In the genomic region with DNA sequence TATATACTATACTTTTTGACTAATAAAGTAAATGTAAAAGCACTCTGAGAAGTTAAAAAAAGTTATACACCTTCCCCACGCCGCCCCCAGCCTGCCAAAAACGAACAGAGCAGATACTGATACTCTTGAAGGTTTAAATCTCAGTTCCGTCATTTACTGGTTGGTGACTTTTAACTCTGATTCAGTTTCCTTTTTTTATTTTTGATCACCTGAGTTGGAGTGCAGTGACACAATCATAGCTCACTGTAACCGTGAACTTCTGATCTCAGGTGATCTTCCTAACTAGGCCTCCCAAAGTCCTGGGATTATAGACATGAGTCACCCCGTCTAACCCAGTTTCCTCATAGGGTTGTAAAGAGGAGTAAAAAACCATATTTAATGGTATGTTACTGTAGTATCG, we compare ENCODE assay signal across 17 cellular contexts. TPM values are rescaled to one million over a fixed set of nuclear protein-coding genes. Genes with fewer than 3 reads are reported as not detected.
A peak's percentile ranks its signal among the peaks of the same experiment; 100 is the strongest.
DNase-seq lines count a peak whose midpoint lies in the region; ATAC-seq and TF ChIP-seq lines count a peak whose summit lies in the region.
"Had no signal": no experiment of that assay in that cellular context is flagged by ENCODE, and none has a peak within 500 bp of the region (broad histone marks: within the 10 kb centered on the region; RNA-seq: fewer than 3 reads in every experiment).

No MANE protein-coding gene starts in this region.

- DNase-seq in GM12865 (ENCODE audit: low read depth) (peak; percentile 63), HT1080 (ENCODE audit: low read depth) (peak; percentile 24), neural crest cell (ENCODE audit: low read depth, low spot score) (no peak), tibial nerve (ENCODE audit: low spot score in 2 of 2) (no peak), superior temporal gyrus (ENCODE audit: extremely low spot score) (no peak), iPS-NIHi7 (ENCODE audit: extremely low spot score) (no peak)
- DNase-seq: activated CD4-positive, alpha-beta T cell treated with anti-CD3 and anti-CD28 coated beads, Interleukin-2, amount 10 ng/mL, durations not matched to agents 24 days and 14 days; activated T-cell treated with anti-CD3 and anti-CD28 coated beads, Interleukin-2, amount 50 U/mL, for 4 hours; left ventricle myocardium inferior; naive thymus-derived CD8-positive, alpha-beta T cell; NCI-H2029; NCI-H748 treated with DMSO at 0.1 percent for 48 hours had no signal

- H3K9me3 Mint-ChIP-seq in neural crest cell, result no peaks in the 10 kb centered on the region
- H3K9me3 Mint-ChIP-seq: activated CD4-positive, alpha-beta T cell treated with anti-CD3 and anti-CD28 coated beads, Interleukin-2, amount 10 ng/mL, durations not matched to agents 24 days and 14 days; activated T-cell treated with anti-CD3 and anti-CD28 coated beads, Interleukin-2, amount 50 U/mL, for 4 hours; naive thymus-derived CD8-positive, alpha-beta T cell had no signal

- peak overlapping the region; percentile 5 for H3K27ac ChIP-seq in duodenal mucosa (ENCODE audit: low read depth, low read length)
- no peak overlapping the region for H3K27ac ChIP-seq in tibial nerve
- H3K27ac ChIP-seq: BLaER1 treated with 17β-estradiol and CSF1 and Interleukin-3, amounts not matched to agents 10 nM and 100 nM; left ventricle myocardium inferior; thoracic aorta had no signal

- H3K4me1 ChIP-seq in duodenal mucosa (ENCODE audit: control insufficient read depth in 1 of 2, insufficient read depth in 2 of 2, low read length in 2 of 2), result peaks cover 0 to 8% of the 10 kb centered on the region in 2 donors
- H3K4me1 ChIP-seq in tibial nerve, result peaks cover 0 to 7% (median 0%) of the 10 kb centered on the region in 4 donors

- no peak for TF ChIP-seq CTCF in GM12865 (IDR thresholded peaks at IDR 0.05; ENCODE audit: insufficient read depth, low read depth, low read length, missing control alignments)
- no peak for TF ChIP-seq CTCF in neural crest cell (conservative IDR thresholded peaks at IDR 0.05)
- TF ChIP-seq CTCF in tibial nerve (IDR thresholded peaks at IDR 0.05), result no peak

- H3K4me3 Mint-ChIP-seq in neural crest cell, result peak overlapping the region; percentile 64
- H3K4me3 Mint-ChIP-seq: activated CD4-positive, alpha-beta T cell treated with anti-CD3 and anti-CD28 coated beads, Interleukin-2, amount 10 ng/mL, durations not matched to agents 24 days and 14 days; activated T-cell treated with anti-CD3 and anti-CD28 coated beads, Interleukin-2, amount 50 U/mL, for 4 hours had no signal

- H3K27me3 Mint-ChIP-seq in neural crest cell (ENCODE audit: low read depth), result no peaks in the 10 kb centered on the region
- H3K27me3 Mint-ChIP-seq: activated CD4-positive, alpha-beta T cell treated with anti-CD3 and anti-CD28 coated beads, Interleukin-2, amount 10 ng/mL, durations not matched to agents 24 days and 14 days; naive thymus-derived CD8-positive, alpha-beta T cell had no signal

- H3K9ac ChIP-seq in duodenal mucosa (ENCODE audit: low read depth in 1 of 2, low read length in 2 of 2), result no peak overlapping the region

- H3K27me3 ChIP-seq in duodenal mucosa (ENCODE audit: control insufficient read depth in 1 of 2, insufficient read depth in 2 of 2, low read length in 2 of 2) (no peaks in the 10 kb centered on the region), tibial nerve (no peaks in the 10 kb centered on the region)
- H3K27me3 ChIP-seq: BLaER1 treated with 17β-estradiol and CSF1 and Interleukin-3, amounts not matched to agents 10 nM and 100 nM had no signal

- peaks cover 15% of the 10 kb centered on the region for H3K4me1 Mint-ChIP-seq in neural crest cell

- no peaks in the 10 kb centered on the region for H3K36me3 ChIP-seq in duodenal mucosa (ENCODE audit: control insufficient read depth in 1 of 2, insufficient read depth in 2 of 2, low read length in 2 of 2)
- no peaks in the 10 kb centered on the region for H3K36me3 ChIP-seq in tibial nerve
- H3K36me3 ChIP-seq: BLaER1 treated with 17β-estradiol and CSF1 and Interleukin-3, amounts not matched to agents 10 nM and 100 nM; left ventricle myocardium inferior; thoracic aorta had no signal

- ATAC-seq in HG03457 (IDR thresholded peaks at IDR 0.05; ENCODE audit: unreplicated experiment), result no peak
- ATAC-seq: activated T-cell treated with anti-CD3 and anti-CD28 coated beads, Interleukin-2, amount 50 U/mL, for 4 hours; naive thymus-derived CD8-positive, alpha-beta T cell; Right ventricle myocardium inferior had no signal

- H3K36me3 Mint-ChIP-seq in neural crest cell (ENCODE audit: low read depth), result no peaks in the 10 kb centered on the region
- H3K36me3 Mint-ChIP-seq: naive thymus-derived CD8-positive, alpha-beta T cell had no signal

- H3K4me3 ChIP-seq in GM12865 (ENCODE audit: low read depth, low read length), result no peak overlapping the region; the same call in 1 of the 2 replicates
- no peak overlapping the region for H3K4me3 ChIP-seq in duodenal mucosa (ENCODE audit: low read depth in 1 of 2, low read length in 2 of 2)
- H3K4me3 ChIP-seq in tibial nerve, result no peak overlapping the region
- H3K4me3 ChIP-seq: BLaER1 treated with 17β-estradiol and CSF1 and Interleukin-3, amounts not matched to agents 10 nM and 100 nM; left ventricle myocardium inferior; thoracic aorta had no signal

- no peak for TF ChIP-seq POLR2A in tibial nerve (IDR thresholded peaks at IDR 0.05)

- H3K27ac Mint-ChIP-seq in neural crest cell (ENCODE audit: unreplicated experiment), result no peak overlapping the region
- H3K27ac Mint-ChIP-seq: activated CD4-positive, alpha-beta T cell treated with anti-CD3 and anti-CD28 coated beads, Interleukin-2, amount 10 ng/mL, durations not matched to agents 24 days and 14 days had no signal

- H3K9me3 ChIP-seq in duodenal mucosa (ENCODE audit: control insufficient read depth in 1 of 2, low read length in 2 of 2) (no peaks in the 10 kb centered on the region), tibial nerve (no peaks in the 10 kb centered on the region)
- H3K9me3 ChIP-seq: BLaER1 treated with 17β-estradiol and CSF1 and Interleukin-3, amounts not matched to agents 10 nM and 100 nM; left ventricle myocardium inferior; thoracic aorta had no signal

- 88 to 90% methylated on average over 7 of the region's 7 CpGs for WGBS in tibial nerve, 2 donors

- no peak for TF ChIP-seq EP300 in tibial nerve (IDR thresholded peaks at IDR 0.05)

RNA-seq across cellular contexts. Expression of a gene that starts 3.3 kb away (rescaled TPM):
- total RNA-seq in HT1080 (2014; rRNA removed; shearing (Covaris generic)), result 21.9 TPM in 2 replicates
- polyA plus RNA-seq in HT1080 (2015; cell fraction: cytosol; rRNA removed), result 13.9 and 15.6 TPM in 2 replicates
- 10.4 and 13.4 TPM in 2 replicates for polyA plus RNA-seq in HT1080 (2015; cell fraction: nucleus; rRNA removed)
- total RNA-seq in neural crest cell, result 23.4 and 23.7 TPM in 2 replicates
- 10 to 100 TPM in 1 of 4 donors, 1 to 10 TPM in 3; 5.4 to 17.5 (median 6.4) TPM for total RNA-seq in tibial nerve

RNA-seq across cellular contexts. Expression of a gene that starts 27.0 kb away (rescaled TPM):
- total RNA-seq in HT1080 (2014; rRNA removed; shearing (Covaris generic)), result 53.2 and 63.5 TPM in 2 replicates
- polyA plus RNA-seq in HT1080 (2015; cell fraction: cytosol; rRNA removed), result 108 TPM in 2 replicates
- 105 and 111 TPM in 2 replicates for polyA plus RNA-seq in HT1080 (2015; cell fraction: nucleus; rRNA removed)
- total RNA-seq in neural crest cell, result 43.3 and 43.4 TPM in 2 replicates
- total RNA-seq in tibial nerve, result 10 to 100 TPM; 30.2 to 64.8 (median 41.4) TPM

Comparison
In these comparisons a context has a peak if more than half of its experiments do, and no peak if none do; other contexts are left out.
1. DNase-seq: peak in GM12865 (single experiment) and HT1080 (single experiment); none in neural crest cell (single experiment), tibial nerve (0 of 2), superior temporal gyrus (single experiment) and iPS-NIHi7 (single experiment).